ENCODE assay signal across 8 cellular contexts in the genomic region with DNA sequence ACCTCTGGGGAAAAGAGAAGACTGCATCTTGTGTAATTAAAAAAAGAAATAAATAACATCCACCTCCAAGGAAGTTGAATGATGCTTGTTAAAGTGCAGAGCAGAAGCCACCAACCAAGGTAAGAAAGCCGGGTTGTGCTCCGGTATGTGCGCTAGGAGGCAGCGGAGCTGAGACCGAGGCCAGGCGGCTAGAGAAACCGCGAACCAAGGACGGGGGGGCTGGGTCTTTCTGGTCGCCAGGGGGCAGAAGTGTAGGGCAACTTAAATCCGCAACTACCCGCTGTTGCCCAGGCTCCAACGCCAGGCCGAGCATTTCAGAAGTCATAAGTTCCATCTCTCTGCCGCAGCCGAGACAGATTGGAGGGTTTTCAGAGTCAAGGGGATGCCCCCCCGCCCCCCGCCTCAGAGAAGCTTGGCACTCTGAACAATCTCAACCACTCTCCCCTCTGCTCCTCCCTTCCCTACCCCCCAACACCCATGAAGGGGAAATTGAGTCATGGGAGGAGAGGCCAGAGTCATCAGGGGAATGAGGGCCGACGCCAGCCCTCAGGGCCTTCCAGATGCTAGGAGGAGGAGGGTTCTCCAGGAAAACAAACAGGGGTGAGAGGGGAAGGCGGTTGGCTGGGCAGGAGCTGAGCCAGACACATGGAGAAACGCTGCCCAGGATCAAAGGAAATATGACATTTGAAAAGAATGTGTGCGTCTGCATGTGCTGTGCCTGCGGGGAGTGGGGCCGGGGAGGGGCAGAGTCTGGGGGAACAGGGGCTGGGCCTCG. TPM values are rescaled to one million over a fixed set of nuclear protein-coding genes. Genes with fewer than 3 reads are reported as not detected.
DNase-seq lines count a peak whose midpoint lies in the region; ATAC-seq and TF ChIP-seq lines count a peak whose summit lies in the region.

No MANE protein-coding gene starts in this region.

- ATAC-seq in Panc1: peak; percentile 82
- peak; percentile 79 to 81 (median 79) for ATAC-seq in natural killer cell

- peak overlapping the region; percentile 24 for H3K4me3 Mint-ChIP-seq in activated T-helper 2 cell treated with anti-CD3 and anti-CD28 coated beads, Interferon-gamma antibody, Interleukin-2, Interleukin-4, amounts not matched to agents 10 μg/mL and 5 μg/mL and 100 μg/mL, durations not matched to agents 14 hours and 24 hours and 36 hours (ENCODE audit: low read depth)
- peak overlapping the region; percentile 77 for H3K4me3 Mint-ChIP-seq in natural killer cell
- H3K4me3 Mint-ChIP-seq in stimulated activated naive CD8-positive, alpha-beta T cell treated with anti-CD3 and anti-CD28 coated beads, Interleukin-15, Interleukin-2, amounts not matched to agents 100 ng/mL and 50 ng/mL, for 24 hours: peak overlapping the region; percentile 79

- POLR2A ChIA-PET in Panc1 (lab: Charles Lee): interaction anchor here (0.7 to 1.2 kb wide), 4 partner anchors 17 to 69 kb away, joined by 3 to 20 read pairs (median 5); no protein-coding TSS in a partner anchor

- H3K27me3 Mint-ChIP-seq in activated T-helper 2 cell treated with anti-CD3 and anti-CD28 coated beads, Interferon-gamma antibody, Interleukin-2, Interleukin-4, amounts not matched to agents 10 μg/mL and 5 μg/mL and 100 μg/mL, durations not matched to agents 14 hours and 24 hours and 36 hours (ENCODE audit: low read depth): peaks cover 55% of the 10 kb centered on the region
- H3K27me3 Mint-ChIP-seq in natural killer cell (ENCODE audit: low read depth in 2 of 2): peaks cover 37 to 42% of the 10 kb centered on the region in 2 donors
- peaks cover 43% of the 10 kb centered on the region for H3K27me3 Mint-ChIP-seq in stimulated activated naive CD8-positive, alpha-beta T cell treated with anti-CD3 and anti-CD28 coated beads, Interleukin-15, Interleukin-2, amounts not matched to agents 100 ng/mL and 50 ng/mL, for 24 hours

- peaks cover 10% of the 10 kb centered on the region; the same call in 1 of the 2 replicates for H3K4me1 ChIP-seq in HUES64 (ENCODE audit: insufficient read depth, low read length)
- H3K4me1 ChIP-seq in Panc1 (ENCODE audit: control insufficient read depth, insufficient read depth, low read length): peaks cover 6% of the 10 kb centered on the region

- H3K27ac Mint-ChIP-seq in activated T-helper 2 cell treated with anti-CD3 and anti-CD28 coated beads, Interferon-gamma antibody, Interleukin-2, Interleukin-4, amounts not matched to agents 10 μg/mL and 5 μg/mL and 100 μg/mL, durations not matched to agents 14 hours and 24 hours and 36 hours: no peak overlapping the region
- peak overlapping the region in 1 of 2 donors; percentile 71 for H3K27ac Mint-ChIP-seq in natural killer cell
- H3K27ac Mint-ChIP-seq in stimulated activated naive CD8-positive, alpha-beta T cell treated with anti-CD3 and anti-CD28 coated beads, Interleukin-15, Interleukin-2, amounts not matched to agents 100 ng/mL and 50 ng/mL, for 24 hours: peak overlapping the region; percentile 94

- H3K4me3 ChIP-seq in HUES64 (ENCODE audit: low read length) (peak overlapping the region; percentile 63), Panc1 (ENCODE audit: low read depth in 2 of 2, low read length in 2 of 2) (peak overlapping the region; percentile 35 to 53; a peak in 3 of 4 replicates)

- in situ Hi-C loops in Panc1 (cut with HindIII; ENCODE audit: low pct_unique_long_range_greater_than_20kb, low sequenced_read_pairs): no loop called here

- CTCF ChIA-PET in Panc1 (lab: Charles Lee): interaction anchor here (0.7 to 2.3 kb wide), 3 partner anchors 32 to 65 kb away, joined by 4 to 46 read pairs (median 7); a partner anchor contains a TSS

- H3K27ac ChIP-seq in HUES64 (ENCODE audit: low read depth, low read length): no peak overlapping the region; the same call in 1 of the 2 replicates
- no peak overlapping the region for H3K27ac ChIP-seq in Panc1 (ENCODE audit: low read length)

- peak; percentile 57 for DNase-seq in SIG-M5 treated with dmso at 0.1 percent for 504 hours (lab: John Stamatoyannopoulos, UW; ENCODE audit: unreplicated experiment)
- no peak for DNase-seq in SIG-M5 (lab: John Stamatoyannopoulos, UW)
- no peak for DNase-seq in Panc1 (ENCODE audit: low read depth, low spot score)
- DNase-seq in activated T-helper 2 cell treated with anti-CD3 and anti-CD28 coated beads, Interferon-gamma antibody, Interleukin-2, Interleukin-4, amounts not matched to agents 10 μg/mL and 5 μg/mL and 100 μg/mL, durations not matched to agents 14 hours and 24 hours and 36 hours (ENCODE audit: low spot score): peak; percentile 37
- DNase-seq in fibroblast of peridontal ligament (ENCODE audit: extremely low read depth): peak; percentile 92
- peak; percentile 70 for DNase-seq in natural killer cell

- intact Hi-C loops in Panc1 (cut with micrococcal nuclease; ENCODE audit: unreplicated experiment): loop anchor here (1.0 kb wide), 1 partner anchor 66 kb away; no protein-coding TSS in a partner anchor
- intact Hi-C loops in activated T-helper 2 cell treated with anti-CD3 and anti-CD28 coated beads, Interferon-gamma antibody, Interleukin-2, Interleukin-4, amounts not matched to agents 10 μg/mL and 5 μg/mL and 100 μg/mL, durations not matched to agents 14 hours and 24 hours and 36 hours (cut with micrococcal nuclease): loop anchor here (2.0 kb wide), 1 partner anchor 65 kb away; no protein-coding TSS in a partner anchor
- intact Hi-C loops in natural killer cell (cut with micrococcal nuclease): loop anchor here (1.0 to 5.0 kb wide), 3 partner anchors 33 to 71 kb away; no protein-coding TSS in a partner anchor

- TF ChIP-seq CTCF in Panc1 (IDR thresholded peaks at IDR 0.05): peak; percentile 89
- peak; percentile 72 for TF ChIP-seq CTCF in natural killer cell (IDR thresholded peaks at IDR 0.05)

- WGBS in HUES64: under 1% methylated on average over 24 of the region's 26 CpGs

- H3K4me1 Mint-ChIP-seq in activated T-helper 2 cell treated with anti-CD3 and anti-CD28 coated beads, Interferon-gamma antibody, Interleukin-2, Interleukin-4, amounts not matched to agents 10 μg/mL and 5 μg/mL and 100 μg/mL, durations not matched to agents 14 hours and 24 hours and 36 hours (ENCODE audit: low read depth): peaks cover 11% of the 10 kb centered on the region
- peaks cover 19 to 34% of the 10 kb centered on the region in 2 donors for H3K4me1 Mint-ChIP-seq in natural killer cell
- H3K4me1 Mint-ChIP-seq in stimulated activated naive CD8-positive, alpha-beta T cell treated with anti-CD3 and anti-CD28 coated beads, Interleukin-15, Interleukin-2, amounts not matched to agents 100 ng/mL and 50 ng/mL, for 24 hours (ENCODE audit: low read depth): peaks cover 31% of the 10 kb centered on the region

- no TSS peak for BruUV-seq in Panc1 (replicated peaks; lab: Mats Ljungman, UMichigan)

- H3K9ac ChIP-seq in HUES64 (ENCODE audit: low read depth, low read length): no peak overlapping the region

- H3K27me3 ChIP-seq in HUES64 (ENCODE audit: insufficient read depth, low read length) (peaks cover 15% of the 10 kb centered on the region; the same call in 1 of the 2 replicates), Panc1 (ENCODE audit: control insufficient read depth, insufficient read depth, low read length) (no peaks in the 10 kb centered on the region)

- no peaks in the 10 kb centered on the region for H3K36me3 Mint-ChIP-seq in activated T-helper 2 cell treated with anti-CD3 and anti-CD28 coated beads, Interferon-gamma antibody, Interleukin-2, Interleukin-4, amounts not matched to agents 10 μg/mL and 5 μg/mL and 100 μg/mL, durations not matched to agents 14 hours and 24 hours and 36 hours (ENCODE audit: low read depth)
- no peaks in the 10 kb centered on the region for H3K36me3 Mint-ChIP-seq in natural killer cell
- no peaks in the 10 kb centered on the region for H3K36me3 Mint-ChIP-seq in stimulated activated naive CD8-positive, alpha-beta T cell treated with anti-CD3 and anti-CD28 coated beads, Interleukin-15, Interleukin-2, amounts not matched to agents 100 ng/mL and 50 ng/mL, for 24 hours (ENCODE audit: low read depth)

- H3K36me3 ChIP-seq in HUES64 (ENCODE audit: insufficient read depth, low read length) (no peaks in the 10 kb centered on the region), Panc1 (ENCODE audit: control insufficient read depth, insufficient read depth, low read length) (no peaks in the 10 kb centered on the region; the same call in 1 of the 2 replicates)

- H3K9me3 Mint-ChIP-seq in activated T-helper 2 cell treated with anti-CD3 and anti-CD28 coated beads, Interferon-gamma antibody, Interleukin-2, Interleukin-4, amounts not matched to agents 10 μg/mL and 5 μg/mL and 100 μg/mL, durations not matched to agents 14 hours and 24 hours and 36 hours: no peaks in the 10 kb centered on the region
- no peaks in the 10 kb centered on the region for H3K9me3 Mint-ChIP-seq in natural killer cell
- H3K9me3 Mint-ChIP-seq in stimulated activated naive CD8-positive, alpha-beta T cell treated with anti-CD3 and anti-CD28 coated beads, Interleukin-15, Interleukin-2, amounts not matched to agents 100 ng/mL and 50 ng/mL, for 24 hours: no peaks in the 10 kb centered on the region

- H3K9me3 ChIP-seq in HUES64 (ENCODE audit: insufficient read depth, low read depth, low read length): no peaks in the 10 kb centered on the region
- no peaks in the 10 kb centered on the region for H3K9me3 ChIP-seq in Panc1 (ENCODE audit: control insufficient read depth, insufficient read depth, low read depth, low read length)

RNA-seq across cellular contexts. Expression of a gene that starts 2.2 kb away (rescaled TPM):
- polyA plus RNA-seq in HUES64 (2013, experiment 1 of 2): 19.3 TPM
- polyA plus RNA-seq in HUES64 (2013, experiment 2 of 2): 28.7 TPM
- total RNA-seq in Panc1 (2021; ENCODE audit: unreplicated experiment): 0.36 TPM
- 0.81 TPM for polyA plus RNA-seq in Panc1 (2012; ENCODE audit: insufficient read length)
- total RNA-seq in activated T-helper 2 cell treated with anti-CD3 and anti-CD28 coated beads, Interferon-gamma antibody, Interleukin-2, Interleukin-4, amounts not matched to agents 10 μg/mL and 5 μg/mL and 100 μg/mL, durations not matched to agents 14 hours and 24 hours and 36 hours: 0.21 TPM in 1 of 2 replicates, not detected in the other
- total RNA-seq in natural killer cell: not detected

RNA-seq across cellular contexts. Expression of a gene that starts 26.0 kb away (rescaled TPM):
- polyA plus RNA-seq in HUES64 (2013, experiment 1 of 2): not detected
- not detected for polyA plus RNA-seq in HUES64 (2013, experiment 2 of 2)
- total RNA-seq in Panc1 (2021; ENCODE audit: unreplicated experiment): not detected
- not detected for polyA plus RNA-seq in Panc1 (2012; ENCODE audit: insufficient read length)
- total RNA-seq in activated T-helper 2 cell treated with anti-CD3 and anti-CD28 coated beads, Interferon-gamma antibody, Interleukin-2, Interleukin-4, amounts not matched to agents 10 μg/mL and 5 μg/mL and 100 μg/mL, durations not matched to agents 14 hours and 24 hours and 36 hours: 13.2 and 15.4 TPM in 2 replicates
- 10 to 100 TPM; 36.1 to 58.2 (median 45.5) TPM for total RNA-seq in natural killer cell

RNA-seq across cellular contexts. Expression of a gene that starts 30.9 kb away (rescaled TPM):
- polyA plus RNA-seq in HUES64 (2013, experiment 1 of 2): 0.20 TPM
- polyA plus RNA-seq in HUES64 (2013, experiment 2 of 2): 0.63 TPM
- 0.21 TPM for total RNA-seq in Panc1 (2021; ENCODE audit: unreplicated experiment)
- polyA plus RNA-seq in Panc1 (2012; ENCODE audit: insufficient read length): not detected
- 1.5 and 2.3 TPM in 2 replicates for total RNA-seq in activated T-helper 2 cell treated with anti-CD3 and anti-CD28 coated beads, Interferon-gamma antibody, Interleukin-2, Interleukin-4, amounts not matched to agents 10 μg/mL and 5 μg/mL and 100 μg/mL, durations not matched to agents 14 hours and 24 hours and 36 hours
- total RNA-seq in natural killer cell: 10 to 100 TPM in 2 of 3 donors, 1 to 10 TPM in 1; 9.8 to 17.6 (median 11.3) TPM

RNA-seq across cellular contexts. Expression of a gene that starts 33.0 kb away (rescaled TPM):
- polyA plus RNA-seq in HUES64 (2013, experiment 1 of 2): 10.5 TPM
- polyA plus RNA-seq in HUES64 (2013, experiment 2 of 2): 13.0 TPM
- total RNA-seq in Panc1 (2021; ENCODE audit: unreplicated experiment) (0.31 TPM), natural killer cell (under 1 TPM; 0.23 to 0.53 (median 0.42) TPM)
- 0.21 TPM for polyA plus RNA-seq in Panc1 (2012; ENCODE audit: insufficient read length)
- 0.02 and 0.34 TPM in 2 replicates for total RNA-seq in activated T-helper 2 cell treated with anti-CD3 and anti-CD28 coated beads, Interferon-gamma antibody, Interleukin-2, Interleukin-4, amounts not matched to agents 10 μg/mL and 5 μg/mL and 100 μg/mL, durations not matched to agents 14 hours and 24 hours and 36 hours

RNA-seq across cellular contexts. Expression of a gene that starts 54.5 kb away (rescaled TPM):
- 3.7 TPM for polyA plus RNA-seq in HUES64 (2013, experiment 1 of 2)
- 3.7 TPM for polyA plus RNA-seq in HUES64 (2013, experiment 2 of 2)
- total RNA-seq in Panc1 (2021; ENCODE audit: unreplicated experiment) (4.8 TPM), natural killer cell (10 to 100 TPM; 33.5 to 55.7 (median 49.7) TPM)
- polyA plus RNA-seq in Panc1 (2012; ENCODE audit: insufficient read length): 7.0 TPM
- 10.7 and 11.9 TPM in 2 replicates for total RNA-seq in activated T-helper 2 cell treated with anti-CD3 and anti-CD28 coated beads, Interferon-gamma antibody, Interleukin-2, Interleukin-4, amounts not matched to agents 10 μg/mL and 5 μg/mL and 100 μg/mL, durations not matched to agents 14 hours and 24 hours and 36 hours

Comparison
In these comparisons a context has a peak if more than half of its experiments do, and no peak if none do; other contexts are left out.
1. DNase-seq: peak in SIG-M5 treated with dmso at 0.1 percent for 504 hours (single experiment), activated T-helper 2 cell treated with anti-CD3 and anti-CD28 coated beads, Interferon-gamma antibody, Interleukin-2, Interleukin-4, amounts not matched to agents 10 μg/mL and 5 μg/mL and 100 μg/mL, durations not matched to agents 14 hours and 24 hours and 36 hours (single experiment), fibroblast of peridontal ligament (single experiment) and natural killer cell (single experiment); none in SIG-M5 (single experiment) and Panc1 (single experiment).
2. H3K4me3 Mint-ChIP-seq: peak in every context shown above with its lines; median percentile 79 in stimulated activated naive CD8-positive, alpha-beta T cell treated with anti-CD3 and anti-CD28 coated beads, Interleukin-15, Interleukin-2, amounts not matched to agents 100 ng/mL and 50 ng/mL, for 24 hours; 77 in natural killer cell; 24 in activated T-helper 2 cell treated with anti-CD3 and anti-CD28 coated beads, Interferon-gamma antibody, Interleukin-2, Interleukin-4, amounts not matched to agents 10 μg/mL and 5 μg/mL and 100 μg/mL, durations not matched to agents 14 hours and 24 hours and 36 hours.
3. RNA of a gene that starts 26.0 kb away (total RNA-seq): 36.1 to 58.2 TPM in natural killer cell and 13.2 to 15.4 TPM in activated T-helper 2 cell treated with anti-CD3 and anti-CD28 coated beads, Interferon-gamma antibody, Interleukin-2, Interleukin-4, amounts not matched to agents 10 μg/mL and 5 μg/mL and 100 μg/mL, durations not matched to agents 14 hours and 24 hours and 36 hours; not detected in Panc1 (single experiment); every median in the first group is over 10 times any median in the second.